8 cellular contexts compared by ENCODE assay signal in the genomic region with DNA sequence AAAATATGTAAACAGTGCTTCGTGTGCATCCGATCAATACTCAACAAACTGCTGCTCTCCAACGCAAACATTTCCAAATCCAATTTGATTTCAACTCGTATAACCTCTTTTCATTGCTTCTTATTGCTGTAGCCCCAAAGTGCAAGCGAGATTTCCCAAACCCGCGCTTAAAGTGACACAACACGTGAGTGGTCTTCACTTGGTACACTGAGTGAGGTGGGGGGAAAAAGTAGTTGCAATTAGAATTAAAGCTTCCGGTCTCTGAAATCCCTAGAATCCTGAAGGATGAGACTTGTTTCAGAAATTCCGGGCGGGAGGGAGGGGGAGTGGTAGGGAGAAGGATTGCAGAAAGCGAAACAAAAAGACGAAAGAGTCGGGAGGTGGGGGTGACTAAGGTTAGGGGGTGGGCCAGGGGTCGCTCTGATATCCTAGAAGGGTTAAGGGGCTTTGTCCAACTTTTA.
DNase-seq lines count a peak whose midpoint lies in the region; ATAC-seq and TF ChIP-seq lines count a peak whose summit lies in the region.

No MANE protein-coding gene starts in this region.

- peak overlapping the region; percentile 63 to 93 (median 80) for H3K4me3 Mint-ChIP-seq in naive thymus-derived CD4-positive, alpha-beta T cell

- H3K4me1 ChIP-seq in SJSA1 (replicated peaks) (peaks cover 23% of the 10 kb centered on the region), esophagus squamous epithelium (peaks cover 0 to 44% (median 7%) of the 10 kb centered on the region in 3 donors)
- H3K4me1 ChIP-seq in naive thymus-derived CD4-positive, alpha-beta T cell (ENCODE audit: control insufficient read depth in 2 of 2, insufficient read depth in 2 of 2, low read length in 2 of 2): no peaks in the 10 kb centered on the region

- peak overlapping the region; percentile 82 for H3K27ac ChIP-seq in SJSA1
- H3K27ac ChIP-seq in esophagus squamous epithelium: peak overlapping the region; percentile 75 to 90 (median 86)
- no peak overlapping the region for H3K27ac ChIP-seq in naive thymus-derived CD4-positive, alpha-beta T cell (ENCODE audit: low read depth, low read length)

- CTCF ChIA-PET in naive thymus-derived CD4-positive, alpha-beta T cell (lab: Charles Lee): no interaction called here

- peaks cover 66 to 77% (median 70%) of the 10 kb centered on the region in 5 donors for H3K27me3 Mint-ChIP-seq in naive thymus-derived CD4-positive, alpha-beta T cell

- H3K4me3 ChIP-seq in H7 (ENCODE audit: insufficient read depth, low read depth, low read length) (peak overlapping the region; percentile 96), SJSA1 (peak overlapping the region; percentile 57), esophagus squamous epithelium (peak overlapping the region; percentile 78 to 89 (median 84))
- H3K4me3 ChIP-seq in naive thymus-derived CD4-positive, alpha-beta T cell (ENCODE audit: low read length): peak overlapping the region; percentile 39

- ATAC-seq in naive thymus-derived CD4-positive, alpha-beta T cell: no peak
- ATAC-seq in HG02759 (IDR thresholded peaks at IDR 0.05; ENCODE audit: unreplicated experiment) (no peak), GM18520 (IDR thresholded peaks at IDR 0.05; ENCODE audit: unreplicated experiment) (no peak), HG03521 (IDR thresholded peaks at IDR 0.05; ENCODE audit: unreplicated experiment) (no peak)

- TF ChIP-seq POLR2A in esophagus squamous epithelium (IDR thresholded peaks at IDR 0.05): no peak

- H3K4me1 Mint-ChIP-seq in naive thymus-derived CD4-positive, alpha-beta T cell: peaks cover 14 to 31% (median 25%) of the 10 kb centered on the region in 7 donors

- peaks cover 0 to 4% (median 0%) of the 10 kb centered on the region in 11 donors for H3K9me3 Mint-ChIP-seq in naive thymus-derived CD4-positive, alpha-beta T cell

- H3K36me3 Mint-ChIP-seq in naive thymus-derived CD4-positive, alpha-beta T cell: peaks cover 0 to 12% (median 0%) of the 10 kb centered on the region in 5 donors

- no peak for DNase-seq in H7
- peak; percentile 43 to 44 for DNase-seq in SJSA1 (ENCODE audit: low read depth in 1 of 2, low spot score in 2 of 2)
- no peak for DNase-seq in esophagus squamous epithelium (lab: John Stamatoyannopoulos, UW)
- no peak for DNase-seq in naive thymus-derived CD4-positive, alpha-beta T cell
- no peak for DNase-seq in stimulated activated CD8-positive, alpha-beta memory T cell treated with anti-CD3 and anti-CD28 coated beads, Interleukin-4, amount 100 ng/mL, for 48 hours

- POLR2A ChIA-PET in naive thymus-derived CD4-positive, alpha-beta T cell (lab: Charles Lee): no interaction called here

- H3K27me3 ChIP-seq in H7 (ENCODE audit: control insufficient read depth, insufficient read depth, low read length): peaks cover 19% of the 10 kb centered on the region
- H3K27me3 ChIP-seq in SJSA1 (replicated peaks): no peaks in the 10 kb centered on the region
- H3K27me3 ChIP-seq in esophagus squamous epithelium: peaks cover 0 to 27% (median 0%) of the 10 kb centered on the region in 4 donors
- peaks cover 0 to 8% of the 10 kb centered on the region in 2 donors for H3K27me3 ChIP-seq in naive thymus-derived CD4-positive, alpha-beta T cell (ENCODE audit: control insufficient read depth in 2 of 2, insufficient read depth in 2 of 2, low read length in 2 of 2)

- no peaks in the 10 kb centered on the region for H3K9me3 ChIP-seq in SJSA1 (replicated peaks)
- no peaks in the 10 kb centered on the region for H3K9me3 ChIP-seq in esophagus squamous epithelium
- H3K9me3 ChIP-seq in naive thymus-derived CD4-positive, alpha-beta T cell (ENCODE audit: control insufficient read depth in 2 of 3, low read length in 3 of 3): no peaks in the 10 kb centered on the region

- intact Hi-C loops in esophagus squamous epithelium (cut with DNase I): no loop called here
- intact Hi-C loops in naive thymus-derived CD4-positive, alpha-beta T cell (cut with micrococcal nuclease): loop anchor here in 1 of 2 donors (5.0 kb wide), 1 partner anchor 276 kb away; no protein-coding TSS in a partner anchor

- H3K36me3 ChIP-seq in H7 (replicated peaks; ENCODE audit: control insufficient read depth, insufficient read depth, low read length) (no peaks in the 10 kb centered on the region), SJSA1 (0 out of 2 replicates have a peak, but pooled peaks cover 6% of the 10 kb centered on the region), esophagus squamous epithelium (no peaks in the 10 kb centered on the region)
- H3K36me3 ChIP-seq in naive thymus-derived CD4-positive, alpha-beta T cell (ENCODE audit: control insufficient read depth in 2 of 3, insufficient read depth in 3 of 3, low read length in 3 of 3): no peaks in the 10 kb centered on the region

- 1 to 2% methylated on average over 13 to 15 of the region's 15 CpGs for WGBS in esophagus squamous epithelium, 2 donors

- TF ChIP-seq CTCF in esophagus squamous epithelium (IDR thresholded peaks at IDR 0.05): no peak

- no peak overlapping the region for H3K27ac Mint-ChIP-seq in naive thymus-derived CD4-positive, alpha-beta T cell

Comparison
In these comparisons a context has a peak if more than half of its experiments do, and no peak if none do; other contexts are left out.
1. DNase-seq: peak in SJSA1 (2 of 2); none in H7 (single experiment), esophagus squamous epithelium (single experiment), naive thymus-derived CD4-positive, alpha-beta T cell (0 of 9) and stimulated activated CD8-positive, alpha-beta memory T cell treated with anti-CD3 and anti-CD28 coated beads, Interleukin-4, amount 100 ng/mL, for 48 hours (single experiment).
2. H3K4me3 ChIP-seq: peak in every context shown above with its lines; median percentile 96 in H7; 84 in esophagus squamous epithelium; 57 in SJSA1; 39 in naive thymus-derived CD4-positive, alpha-beta T cell.